In genomic region chr17:77881545-77881944, GRCh38 we compare ENCODE assay signal across 8 cellular contexts.
DNase-seq lines count a peak whose midpoint lies in the region; ATAC-seq and TF ChIP-seq lines count a peak whose summit lies in the region.

No MANE protein-coding gene starts in this region.

- H3K27ac ChIP-seq in BLaER1 (no peak overlapping the region), HL-60 (replicated peaks) (peak overlapping the region; percentile 35; the same call in 1 of the 2 replicates), colonic mucosa (peak overlapping the region; percentile 32), mucosa of rectum (ENCODE audit: low read depth in 2 of 2, low read length in 2 of 2) (peak overlapping the region; percentile 53 to 65)

- no peak for TF ChIP-seq CTCF in HL-60 (IDR thresholded peaks at IDR 0.05; ENCODE audit: insufficient read depth, low read length)
- no peak for TF ChIP-seq CTCF in colonic mucosa (IDR thresholded peaks at IDR 0.05)

- peaks cover 50% of the 10 kb centered on the region for H3K4me1 ChIP-seq in BLaER1
- no peaks in the 10 kb centered on the region for H3K4me1 ChIP-seq in colonic mucosa
- H3K4me1 ChIP-seq in mucosa of rectum (ENCODE audit: control insufficient read depth in 2 of 2, insufficient read depth in 2 of 2, low read length in 2 of 2), result peaks cover 17 to 21% of the 10 kb centered on the region in 2 donors

- H3K4me1 Mint-ChIP-seq in stimulated activated naive B cell treated with anti-CD40 and anti-IgM and Interleukin-4, amounts not matched to agents 10 μg/mL and 1 μg/mL and 100 μg/mL, for 72 hours, result peaks cover 55 to 84% of the 10 kb centered on the region in 2 donors

- peak; percentile 74 for ATAC-seq in GM21367 (IDR thresholded peaks at IDR 0.05; ENCODE audit: unreplicated experiment)
- ATAC-seq in activated CD4-positive, CD25-positive, alpha-beta regulatory T cell treated with anti-CD3 and anti-CD28 coated beads, Interleukin-2, amount 50 U/mL, for 24 hours, result peak; percentile 47 to 50
- peak; percentile 88 to 91 for ATAC-seq in stimulated activated naive B cell treated with anti-CD40 and anti-IgM and Interleukin-4, amounts not matched to agents 10 μg/mL and 1 μg/mL and 100 μg/mL, for 72 hours (replicated peaks)
- no peak for ATAC-seq in GM18505 (IDR thresholded peaks at IDR 0.05; ENCODE audit: unreplicated experiment)

- TF ChIP-seq POLR2A in GM18505 (IDR thresholded peaks at IDR 0.05; ENCODE audit: borderline replicate concordance, extremely low read depth, insufficient read depth, insufficient read length), result no peak

- peak overlapping the region; percentile 46 for H3K4me3 ChIP-seq in BLaER1
- no peak overlapping the region for H3K4me3 ChIP-seq in HL-60 (replicated peaks; ENCODE audit: insufficient read depth, low read length)
- H3K4me3 ChIP-seq in colonic mucosa, result no peak overlapping the region
- H3K4me3 ChIP-seq in mucosa of rectum (ENCODE audit: low read length in 2 of 2), result peak overlapping the region; percentile 4 to 52

- H3K4me3 Mint-ChIP-seq in stimulated activated naive B cell treated with anti-CD40 and anti-IgM and Interleukin-4, amounts not matched to agents 10 μg/mL and 1 μg/mL and 100 μg/mL, for 72 hours, result peak overlapping the region; percentile 69 to 71

- H3K27ac Mint-ChIP-seq in stimulated activated naive B cell treated with anti-CD40 and anti-IgM and Interleukin-4, amounts not matched to agents 10 μg/mL and 1 μg/mL and 100 μg/mL, for 72 hours, result peak overlapping the region; percentile 86

- H4K20me1 ChIP-seq in BLaER1, result peaks cover 44% of the 10 kb centered on the region

- H3K9ac ChIP-seq in BLaER1 (no peak overlapping the region), colonic mucosa (ENCODE audit: low read depth in 2 of 2, low read length in 2 of 2) (peak overlapping the region; percentile 14 to 33), mucosa of rectum (ENCODE audit: low read depth in 1 of 2, low read length in 2 of 2) (peak overlapping the region in 1 of 2 donors; percentile 32)

- DNase-seq in HL-60 (ENCODE audit: low read depth in 1 of 2, low spot score in 1 of 2), result peak; percentile 51 to 97
- DNase-seq in colonic mucosa, result peak; percentile 76
- peak; percentile 89 for DNase-seq in stimulated activated naive B cell treated with anti-CD40 and anti-IgM and Interleukin-4, amounts not matched to agents 10 μg/mL and 1 μg/mL and 100 μg/mL, for 72 hours

- H3K27me3 ChIP-seq in BLaER1, result peaks cover 33% of the 10 kb centered on the region
- no peaks in the 10 kb centered on the region for H3K27me3 ChIP-seq in HL-60 (ENCODE audit: insufficient read depth, poor library complexity, severe bottlenecking)
- peaks cover 3% of the 10 kb centered on the region for H3K27me3 ChIP-seq in colonic mucosa
- peaks cover 8 to 11% of the 10 kb centered on the region in 2 donors for H3K27me3 ChIP-seq in mucosa of rectum (ENCODE audit: control insufficient read depth in 2 of 2, insufficient read depth in 2 of 2, low read length in 2 of 2)

- peaks cover 0 to 5% of the 10 kb centered on the region in 2 donors for H3K9me3 Mint-ChIP-seq in stimulated activated naive B cell treated with anti-CD40 and anti-IgM and Interleukin-4, amounts not matched to agents 10 μg/mL and 1 μg/mL and 100 μg/mL, for 72 hours

- peak overlapping the region; percentile 95 for H3K4me2 ChIP-seq in BLaER1

- H3K36me3 Mint-ChIP-seq in stimulated activated naive B cell treated with anti-CD40 and anti-IgM and Interleukin-4, amounts not matched to agents 10 μg/mL and 1 μg/mL and 100 μg/mL, for 72 hours, result peaks cover 0 to 4% of the 10 kb centered on the region in 2 donors

- peaks cover 13 to 31% of the 10 kb centered on the region in 2 donors for H3K27me3 Mint-ChIP-seq in stimulated activated naive B cell treated with anti-CD40 and anti-IgM and Interleukin-4, amounts not matched to agents 10 μg/mL and 1 μg/mL and 100 μg/mL, for 72 hours

- peaks cover 10% of the 10 kb centered on the region for H3K9me3 ChIP-seq in BLaER1
- no peaks in the 10 kb centered on the region for H3K9me3 ChIP-seq in colonic mucosa
- no peaks in the 10 kb centered on the region for H3K9me3 ChIP-seq in mucosa of rectum (ENCODE audit: control insufficient read depth in 2 of 2, low read length in 2 of 2)

- H3K36me3 ChIP-seq in BLaER1 (no peaks in the 10 kb centered on the region), colonic mucosa (no peaks in the 10 kb centered on the region), mucosa of rectum (ENCODE audit: control insufficient read depth in 2 of 2, insufficient read depth in 2 of 2, low read length in 2 of 2) (no peaks in the 10 kb centered on the region)

- intact Hi-C loops in colonic mucosa (cut with DNase I), result no loop called here

Comparison
In these comparisons a context has a peak if more than half of its experiments do, and no peak if none do; other contexts are left out.
1. H3K4me3 ChIP-seq: peak in BLaER1 (single experiment) and mucosa of rectum (2 of 2); none in HL-60 (single experiment) and colonic mucosa (single experiment).
2. Peak in every context shown above with its lines, with median percentiles within 50 percentile points of each other: DNase-seq.